ENCODE assay signal across 9 cellular contexts in the genomic region with DNA sequence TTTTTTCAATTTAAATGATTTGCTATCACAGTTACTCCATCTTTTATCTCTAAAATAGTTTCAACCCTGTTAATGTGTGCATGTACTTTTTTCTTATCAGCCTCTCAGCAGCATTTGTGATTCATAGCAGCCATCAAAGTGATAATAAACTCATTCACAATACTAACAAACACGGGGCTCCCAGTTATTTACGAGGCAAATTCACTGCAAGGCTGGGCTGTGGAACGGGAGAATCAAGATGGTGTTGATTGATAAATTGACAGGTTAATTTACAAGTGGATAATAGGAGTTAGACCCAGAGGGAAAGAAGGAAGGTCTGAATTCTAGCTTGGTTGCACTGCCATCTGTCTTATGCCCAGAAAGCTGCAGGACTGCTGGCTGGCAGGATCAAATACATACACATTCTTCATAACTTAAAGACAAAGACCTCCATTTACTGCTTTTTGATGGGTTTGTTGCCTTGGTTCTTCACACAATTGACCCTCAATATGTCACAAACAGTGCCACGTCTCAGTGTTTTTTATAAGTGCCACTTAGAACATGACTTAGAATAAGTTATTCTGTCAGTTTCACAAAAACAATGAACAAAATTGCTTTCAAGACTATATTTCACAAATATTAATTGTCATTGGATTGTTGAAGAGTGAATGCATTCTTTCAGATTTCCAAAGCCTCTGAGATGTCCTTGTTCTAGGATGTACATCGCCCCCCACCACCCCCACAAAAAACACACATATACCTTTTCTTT.
DNase-seq lines count a peak whose midpoint lies in the region; ATAC-seq and TF ChIP-seq lines count a peak whose summit lies in the region.
"Had no signal": no experiment of that assay in that cellular context is flagged by ENCODE, and none has a peak within 500 bp of the region (broad histone marks: within the 10 kb centered on the region; RNA-seq: fewer than 3 reads in every experiment).

No MANE protein-coding gene starts in this region.

- H3K4me2 ChIP-seq in neuronal stem cell (ENCODE audit: insufficient read depth, low read length, poor library complexity, severe bottlenecking): no peak overlapping the region

- H2BK5ac ChIP-seq in neuronal stem cell (ENCODE audit: low read length): no peak overlapping the region

- H3K4me3 ChIP-seq in choroid plexus epithelial cell (ENCODE audit: low read depth, low read length) (no peak overlapping the region), neuronal stem cell (ENCODE audit: low read length in 2 of 2) (no peak overlapping the region)
- H3K4me3 ChIP-seq: mucosa of descending colon had no signal

- ATAC-seq in GM19328 (IDR thresholded peaks at IDR 0.05; ENCODE audit: unreplicated experiment) (no peak), GM21526 (IDR thresholded peaks at IDR 0.05; ENCODE audit: low FRiP score, unreplicated experiment) (no peak)
- ATAC-seq: mucosa of descending colon had no signal

- no peaks in the 10 kb centered on the region for H3K36me3 ChIP-seq in neuronal stem cell (replicated peaks in 1 of 2; ENCODE audit: control insufficient read depth in 2 of 2, insufficient read depth in 2 of 2, low read length in 2 of 2)

- H2BK15ac ChIP-seq in neuronal stem cell (ENCODE audit: low read length): no peak overlapping the region

- H3K14ac ChIP-seq in neuronal stem cell (ENCODE audit: low read length): no peak overlapping the region

- peak; percentile 81 for TF ChIP-seq CTCF in choroid plexus epithelial cell (conservative IDR thresholded peaks at IDR 0.05; ENCODE audit: low read depth, low read length)

- H3K9me3 ChIP-seq in neuronal stem cell (replicated peaks in 1 of 2; ENCODE audit: control insufficient read depth in 2 of 2, insufficient read depth in 1 of 2, low read depth in 1 of 2, low read length in 2 of 2): no peaks in the 10 kb centered on the region
- H3K9me3 ChIP-seq: mucosa of descending colon had no signal

- H3K4me1 ChIP-seq in neuronal stem cell (ENCODE audit: control insufficient read depth in 2 of 2, insufficient read depth in 1 of 2, low read depth in 1 of 2, low read length in 2 of 2): peaks cover 3 to 17% of the 10 kb centered on the region in 2 donors

- no peak overlapping the region for H3K23ac ChIP-seq in neuronal stem cell (ENCODE audit: low read depth, low read length, poor library complexity)

- no peak overlapping the region for H3K27ac ChIP-seq in neuronal stem cell (replicated peaks; ENCODE audit: low read length)

- H3K27me3 ChIP-seq in neuronal stem cell (ENCODE audit: control insufficient read depth in 3 of 3, insufficient read depth in 3 of 3, low read depth in 1 of 3, low read length in 3 of 3): no peaks in the 10 kb centered on the region

- H4K8ac ChIP-seq in neuronal stem cell (ENCODE audit: low read depth, low read length): no peak overlapping the region

- H3K9ac ChIP-seq in neuronal stem cell (ENCODE audit: low read depth, low read length, poor library complexity): no peak overlapping the region

- no peak overlapping the region for H2BK120ac ChIP-seq in neuronal stem cell (ENCODE audit: low read depth, low read length)

- H3K18ac ChIP-seq in neuronal stem cell (ENCODE audit: low read length): no peak overlapping the region

- no peaks in the 10 kb centered on the region for H3K79me1 ChIP-seq in neuronal stem cell (ENCODE audit: low read depth, low read length)

- DNase-seq in NCI-H187 treated with DMSO at 0.1 percent for 48 hours (lab: John Stamatoyannopoulos, UW) (peak; percentile 9), NCI-H187 (lab: John Stamatoyannopoulos, UW) (no peak), NCI-H345 treated with DMSO at 0.1 percent for 48 hours (lab: John Stamatoyannopoulos, UW; ENCODE audit: unreplicated experiment) (peak; percentile 10), choroid plexus epithelial cell (ENCODE audit: low read depth) (peak; percentile 75), neuronal stem cell (ENCODE audit: low spot score) (peak; percentile 43), activated T-cell treated with anti-CD3 and anti-CD28 coated beads for 4 hours (no peak)

- no peak overlapping the region for H4K91ac ChIP-seq in neuronal stem cell (ENCODE audit: low read depth, low read length, poor library complexity)

- peak overlapping the region; percentile 25 for H2AFZ ChIP-seq in neuronal stem cell (ENCODE audit: low read length)

- no peak overlapping the region for H3K4ac ChIP-seq in neuronal stem cell (ENCODE audit: low read length)

- WGBS in neuronal stem cell (ENCODE audit: extremely low coverage in 2 of 2, insufficient read length in 2 of 2, insufficient replicate concordance in 1 of 2), 2 donors: no CpG with 5 or more reads among the region's 5 CpGs

- no peak overlapping the region for H2AK5ac ChIP-seq in neuronal stem cell (ENCODE audit: low read depth, low read length)

- H2BK12ac ChIP-seq in neuronal stem cell (ENCODE audit: low read length): no peak overlapping the region

Comparison
In these comparisons a context has a peak if more than half of its experiments do, and no peak if none do; other contexts are left out.
1. DNase-seq: peak in NCI-H187 treated with DMSO at 0.1 percent for 48 hours (single experiment), NCI-H345 treated with DMSO at 0.1 percent for 48 hours (single experiment), choroid plexus epithelial cell (single experiment) and neuronal stem cell (single experiment); none in NCI-H187 (0 of 2) and activated T-cell treated with anti-CD3 and anti-CD28 coated beads for 4 hours (single experiment).